ENCODE assay signal across 1 cellular context in the genomic region with DNA sequence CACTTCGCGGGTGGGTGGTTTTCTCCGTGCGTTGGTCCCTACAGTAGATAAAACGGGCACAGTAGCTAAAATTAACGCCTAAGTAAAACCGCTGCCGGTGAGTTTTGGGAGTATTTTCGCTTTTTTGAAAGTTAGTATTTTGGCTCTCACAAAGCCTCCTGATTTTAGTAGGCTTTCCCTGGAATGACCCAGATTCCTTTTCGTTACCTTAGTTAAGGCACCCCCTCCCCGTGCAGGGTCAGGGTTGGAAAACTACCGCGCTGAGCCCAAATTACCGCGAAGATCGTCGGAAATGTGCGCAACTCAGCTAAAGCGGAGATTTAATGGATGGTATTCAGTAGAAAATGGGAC.
TF ChIP-seq lines count a peak whose summit lies in the region.

No MANE protein-coding gene starts in this region.

TF ChIP-seq in HepG2, 621 proteins besides CTCF, POLR2A, EP300 and RAD21 (continues in another document):
- TF ChIP-seq NPAS2 (CRISPR knock-in tag; IDR thresholded peaks at IDR 0.05; ENCODE audit: borderline replicate concordance) (no peak), MEIS1 (CRISPR knock-in tag; IDR thresholded peaks at IDR 0.05; ENCODE audit: borderline replicate concordance) (peak; percentile 94), TOPORS (CRISPR knock-in tag; IDR thresholded peaks at IDR 0.05) (peak; percentile 5; the same call in 1 of the 2 replicates), TOE1 (CRISPR knock-in tag; IDR thresholded peaks at IDR 0.05) (no peak), RBFOX2 (IDR thresholded peaks at IDR 0.05; ENCODE audit: low read depth, low read length) (0 out of 2 replicates have a peak, but pooled peaks have one; percentile 24), LCORL (IDR thresholded peaks at IDR 0.05) (no peak), LCORL (CRISPR knock-in tag; IDR thresholded peaks at IDR 0.05) (peak; percentile 25), SP1 (IDR thresholded peaks at IDR 0.05) (no peak), SP1 (CRISPR knock-in tag; IDR thresholded peaks at IDR 0.05) (no peak), FOXC1 (CRISPR knock-in tag; IDR thresholded peaks at IDR 0.05; ENCODE audit: borderline replicate concordance) (no peak), NFE2L2 (IDR thresholded peaks at IDR 0.05; ENCODE audit: low read length) (no peak), NKX3-1 (CRISPR knock-in tag; IDR thresholded peaks at IDR 0.05) (peak; percentile 72), MXI1 (IDR thresholded peaks at IDR 0.05; ENCODE audit: borderline replicate concordance, low read depth, low read length) (0 out of 3 replicates have a peak, but pooled peaks have one; percentile 12), CCAR2 (optimal IDR thresholded peaks at IDR 0.05; ENCODE audit: low read depth, low read length) (no peak), SCMH1 (CRISPR knock-in tag; IDR thresholded peaks at IDR 0.05; ENCODE audit: borderline replicate concordance) (no peak), JUNB (CRISPR knock-in tag; IDR thresholded peaks at IDR 0.05; ENCODE audit: borderline replicate concordance) (no peak), ZFP36L2 (CRISPR knock-in tag; IDR thresholded peaks at IDR 0.05) (no peak), ZNF382 (CRISPR knock-in tag; IDR thresholded peaks at IDR 0.05; ENCODE audit: borderline replicate concordance) (no peak), ZNF776 (CRISPR knock-in tag; IDR thresholded peaks at IDR 0.05) (no peak), FLYWCH1 (CRISPR knock-in tag; IDR thresholded peaks at IDR 0.05) (no peak), SRF (IDR thresholded peaks at IDR 0.05; ENCODE audit: low read depth, low read length) (no peak), IRX3 (CRISPR knock-in tag; IDR thresholded peaks at IDR 0.05; ENCODE audit: borderline replicate concordance, low read depth) (no peak), MZF1 (CRISPR knock-in tag; IDR thresholded peaks at IDR 0.05; ENCODE audit: borderline replicate concordance) (no peak), YEATS4 (CRISPR knock-in tag; IDR thresholded peaks at IDR 0.05; ENCODE audit: borderline replicate concordance) (peak; percentile 9; the same call in 1 of the 2 replicates), SMC3 (IDR thresholded peaks at IDR 0.05; ENCODE audit: low read length) (0 out of 2 replicates have a peak, but pooled peaks have one; percentile 2), AGO2 (optimal IDR thresholded peaks at IDR 0.05; ENCODE audit: low read depth, low read length) (no peak), CENPX (CRISPR knock-in tag; IDR thresholded peaks at IDR 0.05) (no peak), HOXA9 (CRISPR knock-in tag; IDR thresholded peaks at IDR 0.05; ENCODE audit: borderline replicate concordance) (no peak), MED1 (CRISPR knock-in tag; IDR thresholded peaks at IDR 0.05) (0 out of 2 replicates have a peak, but pooled peaks have one; percentile 12), ZBTB38 (CRISPR knock-in tag; IDR thresholded peaks at IDR 0.05) (no peak), KLF13 (CRISPR knock-in tag; IDR thresholded peaks at IDR 0.05) (no peak), CBX1 (IDR thresholded peaks at IDR 0.05; ENCODE audit: low read depth) (peak; percentile 19), NBN (conservative IDR thresholded peaks at IDR 0.05) (no peak), ZNF230 (CRISPR knock-in tag; IDR thresholded peaks at IDR 0.05) (0 out of 2 replicates have a peak, but pooled peaks have one; percentile 51), SAP130 (CRISPR knock-in tag; IDR thresholded peaks at IDR 0.05; ENCODE audit: low read depth) (no peak), SATB2 (CRISPR knock-in tag; IDR thresholded peaks at IDR 0.05) (no peak), TEAD3 (CRISPR knock-in tag; optimal IDR thresholded peaks at IDR 0.05; ENCODE audit: borderline replicate concordance) (no peak), TMF1 (CRISPR knock-in tag; IDR thresholded peaks at IDR 0.05; ENCODE audit: low read depth) (no peak), ZNF160 (CRISPR knock-in tag; IDR thresholded peaks at IDR 0.05) (no peak), HNRNPLL (IDR thresholded peaks at IDR 0.05; ENCODE audit: low read depth, low read length, poor library complexity, severe bottlenecking) (peak; percentile 79), NFIB (CRISPR knock-in tag; IDR thresholded peaks at IDR 0.05; ENCODE audit: borderline replicate concordance) (no peak), ZNF558 (CRISPR knock-in tag; IDR thresholded peaks at IDR 0.05; ENCODE audit: borderline replicate concordance) (no peak), MTF2 (CRISPR knock-in tag; IDR thresholded peaks at IDR 0.05; ENCODE audit: borderline replicate concordance) (no peak), NFYB (CRISPR knock-in tag; IDR thresholded peaks at IDR 0.05) (no peak), ZNF75D (CRISPR knock-in tag; IDR thresholded peaks at IDR 0.05; ENCODE audit: borderline replicate concordance) (no peak)
- TF ChIP-seq, protein P1, sequence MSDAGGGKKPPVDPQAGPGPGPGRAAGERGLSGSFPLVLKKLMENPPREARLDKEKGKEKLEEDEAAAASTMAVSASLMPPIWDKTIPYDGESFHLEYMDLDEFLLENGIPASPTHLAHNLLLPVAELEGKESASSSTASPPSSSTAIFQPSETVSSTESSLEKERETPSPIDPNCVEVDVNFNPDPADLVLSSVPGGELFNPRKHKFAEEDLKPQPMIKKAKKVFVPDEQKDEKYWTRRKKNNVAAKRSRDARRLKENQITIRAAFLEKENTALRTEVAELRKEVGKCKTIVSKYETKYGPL (CRISPR knock-in tag; IDR thresholded peaks at IDR 0.05), result no peak
- TF ChIP-seq, protein P2, sequence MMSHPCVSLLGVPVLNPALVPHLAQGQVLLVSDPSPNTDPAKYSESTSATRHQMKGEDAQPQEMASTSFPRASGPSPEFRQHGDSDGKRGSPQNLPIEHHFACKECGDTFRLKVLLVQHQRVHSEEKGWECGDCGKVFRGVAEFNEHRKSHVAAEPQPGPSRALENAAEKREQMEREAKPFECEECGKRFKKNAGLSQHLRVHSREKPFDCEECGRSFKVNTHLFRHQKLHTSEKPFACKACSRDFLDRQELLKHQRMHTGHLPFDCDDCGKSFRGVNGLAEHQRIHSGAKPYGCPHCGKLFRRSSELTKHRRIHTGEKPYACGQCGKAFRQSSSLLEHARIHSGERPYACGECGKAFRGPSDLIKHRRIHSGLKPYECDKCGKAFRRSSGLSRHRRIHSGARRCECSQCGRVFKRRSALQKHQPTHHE (CRISPR knock-in tag; IDR thresholded peaks at IDR 0.05; ENCODE audit: borderline replicate concordance), result no peak
- TF ChIP-seq, protein P3, sequence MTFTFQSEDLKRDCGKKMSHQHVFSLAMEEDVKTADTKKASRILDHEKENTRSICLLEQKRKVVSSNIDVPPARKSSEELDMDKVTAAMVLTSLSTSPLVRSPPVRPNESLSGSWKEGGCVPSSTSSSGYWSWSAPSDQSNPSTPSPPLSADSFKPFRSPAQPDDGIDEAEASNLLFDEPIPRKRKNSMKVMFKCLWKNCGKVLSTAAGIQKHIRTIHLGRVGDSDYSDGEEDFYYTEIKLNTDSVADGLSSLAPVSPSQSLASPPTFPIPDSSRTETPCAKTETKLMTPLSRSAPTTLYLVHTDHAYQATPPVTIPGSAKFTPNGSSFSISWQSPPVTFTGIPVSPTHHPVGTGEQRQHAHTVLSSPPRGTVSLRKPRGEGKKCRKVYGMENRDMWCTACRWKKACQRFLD (CRISPR knock-in tag; IDR thresholded peaks at IDR 0.05; ENCODE audit: borderline replicate concordance), result no peak
- TF ChIP-seq, protein P4, sequence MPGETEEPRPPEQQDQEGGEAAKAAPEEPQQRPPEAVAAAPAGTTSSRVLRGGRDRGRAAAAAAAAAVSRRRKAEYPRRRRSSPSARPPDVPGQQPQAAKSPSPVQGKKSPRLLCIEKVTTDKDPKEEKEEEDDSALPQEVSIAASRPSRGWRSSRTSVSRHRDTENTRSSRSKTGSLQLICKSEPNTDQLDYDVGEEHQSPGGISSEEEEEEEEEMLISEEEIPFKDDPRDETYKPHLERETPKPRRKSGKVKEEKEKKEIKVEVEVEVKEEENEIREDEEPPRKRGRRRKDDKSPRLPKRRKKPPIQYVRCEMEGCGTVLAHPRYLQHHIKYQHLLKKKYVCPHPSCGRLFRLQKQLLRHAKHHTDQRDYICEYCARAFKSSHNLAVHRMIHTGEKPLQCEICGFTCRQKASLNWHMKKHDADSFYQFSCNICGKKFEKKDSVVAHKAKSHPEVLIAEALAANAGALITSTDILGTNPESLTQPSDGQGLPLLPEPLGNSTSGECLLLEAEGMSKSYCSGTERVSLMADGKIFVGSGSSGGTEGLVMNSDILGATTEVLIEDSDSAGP (CRISPR knock-in tag; IDR thresholded peaks at IDR 0.05; ENCODE audit: borderline replicate concordance), result no peak
- TF ChIP-seq, protein P5, sequence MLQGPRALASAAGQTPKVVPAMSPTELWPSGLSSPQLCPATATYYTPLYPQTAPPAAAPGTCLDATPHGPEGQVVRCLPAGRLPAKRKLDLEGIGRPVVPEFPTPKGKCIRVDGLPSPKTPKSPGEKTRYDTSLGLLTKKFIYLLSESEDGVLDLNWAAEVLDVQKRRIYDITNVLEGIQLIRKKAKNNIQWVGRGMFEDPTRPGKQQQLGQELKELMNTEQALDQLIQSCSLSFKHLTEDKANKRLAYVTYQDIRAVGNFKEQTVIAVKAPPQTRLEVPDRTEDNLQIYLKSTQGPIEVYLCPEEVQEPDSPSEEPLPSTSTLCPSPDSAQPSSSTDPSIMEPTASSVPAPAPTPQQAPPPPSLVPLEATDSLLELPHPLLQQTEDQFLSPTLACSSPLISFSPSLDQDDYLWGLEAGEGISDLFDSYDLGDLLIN (CRISPR knock-in tag; IDR thresholded peaks at IDR 0.05; ENCODE audit: borderline replicate concordance), result no peak
- TF ChIP-seq, protein P6, sequence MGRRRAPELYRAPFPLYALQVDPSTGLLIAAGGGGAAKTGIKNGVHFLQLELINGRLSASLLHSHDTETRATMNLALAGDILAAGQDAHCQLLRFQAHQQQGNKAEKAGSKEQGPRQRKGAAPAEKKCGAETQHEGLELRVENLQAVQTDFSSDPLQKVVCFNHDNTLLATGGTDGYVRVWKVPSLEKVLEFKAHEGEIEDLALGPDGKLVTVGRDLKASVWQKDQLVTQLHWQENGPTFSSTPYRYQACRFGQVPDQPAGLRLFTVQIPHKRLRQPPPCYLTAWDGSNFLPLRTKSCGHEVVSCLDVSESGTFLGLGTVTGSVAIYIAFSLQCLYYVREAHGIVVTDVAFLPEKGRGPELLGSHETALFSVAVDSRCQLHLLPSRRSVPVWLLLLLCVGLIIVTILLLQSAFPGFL (CRISPR knock-in tag; IDR thresholded peaks at IDR 0.05), result no peak
- TF ChIP-seq, protein P7, sequence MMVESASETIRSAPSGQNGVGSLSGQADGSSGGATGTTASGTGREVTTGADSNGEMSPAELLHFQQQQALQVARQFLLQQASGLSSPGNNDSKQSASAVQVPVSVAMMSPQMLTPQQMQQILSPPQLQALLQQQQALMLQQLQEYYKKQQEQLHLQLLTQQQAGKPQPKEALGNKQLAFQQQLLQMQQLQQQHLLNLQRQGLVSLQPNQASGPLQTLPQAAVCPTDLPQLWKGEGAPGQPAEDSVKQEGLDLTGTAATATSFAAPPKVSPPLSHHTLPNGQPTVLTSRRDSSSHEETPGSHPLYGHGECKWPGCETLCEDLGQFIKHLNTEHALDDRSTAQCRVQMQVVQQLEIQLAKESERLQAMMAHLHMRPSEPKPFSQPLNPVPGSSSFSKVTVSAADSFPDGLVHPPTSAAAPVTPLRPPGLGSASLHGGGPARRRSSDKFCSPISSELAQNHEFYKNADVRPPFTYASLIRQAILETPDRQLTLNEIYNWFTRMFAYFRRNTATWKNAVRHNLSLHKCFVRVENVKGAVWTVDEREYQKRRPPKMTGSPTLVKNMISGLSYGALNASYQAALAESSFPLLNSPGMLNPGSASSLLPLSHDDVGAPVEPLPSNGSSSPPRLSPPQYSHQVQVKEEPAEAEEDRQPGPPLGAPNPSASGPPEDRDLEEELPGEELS (CRISPR knock-in tag; IDR thresholded peaks at IDR 0.05), result no peak
- TF ChIP-seq, protein P8, sequence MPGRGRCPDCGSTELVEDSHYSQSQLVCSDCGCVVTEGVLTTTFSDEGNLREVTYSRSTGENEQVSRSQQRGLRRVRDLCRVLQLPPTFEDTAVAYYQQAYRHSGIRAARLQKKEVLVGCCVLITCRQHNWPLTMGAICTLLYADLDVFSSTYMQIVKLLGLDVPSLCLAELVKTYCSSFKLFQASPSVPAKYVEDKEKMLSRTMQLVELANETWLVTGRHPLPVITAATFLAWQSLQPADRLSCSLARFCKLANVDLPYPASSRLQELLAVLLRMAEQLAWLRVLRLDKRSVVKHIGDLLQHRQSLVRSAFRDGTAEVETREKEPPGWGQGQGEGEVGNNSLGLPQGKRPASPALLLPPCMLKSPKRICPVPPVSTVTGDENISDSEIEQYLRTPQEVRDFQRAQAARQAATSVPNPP (CRISPR knock-in tag; IDR thresholded peaks at IDR 0.05), result no peak
- TF ChIP-seq, protein P9, sequence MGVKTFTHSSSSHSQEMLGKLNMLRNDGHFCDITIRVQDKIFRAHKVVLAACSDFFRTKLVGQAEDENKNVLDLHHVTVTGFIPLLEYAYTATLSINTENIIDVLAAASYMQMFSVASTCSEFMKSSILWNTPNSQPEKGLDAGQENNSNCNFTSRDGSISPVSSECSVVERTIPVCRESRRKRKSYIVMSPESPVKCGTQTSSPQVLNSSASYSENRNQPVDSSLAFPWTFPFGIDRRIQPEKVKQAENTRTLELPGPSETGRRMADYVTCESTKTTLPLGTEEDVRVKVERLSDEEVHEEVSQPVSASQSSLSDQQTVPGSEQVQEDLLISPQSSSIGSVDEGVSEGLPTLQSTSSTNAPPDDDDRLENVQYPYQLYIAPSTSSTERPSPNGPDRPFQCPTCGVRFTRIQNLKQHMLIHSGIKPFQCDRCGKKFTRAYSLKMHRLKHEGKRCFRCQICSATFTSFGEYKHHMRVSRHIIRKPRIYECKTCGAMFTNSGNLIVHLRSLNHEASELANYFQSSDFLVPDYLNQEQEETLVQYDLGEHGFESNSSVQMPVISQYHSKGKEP (CRISPR knock-in tag; IDR thresholded peaks at IDR 0.05), result no peak
- TF ChIP-seq, protein P10, sequence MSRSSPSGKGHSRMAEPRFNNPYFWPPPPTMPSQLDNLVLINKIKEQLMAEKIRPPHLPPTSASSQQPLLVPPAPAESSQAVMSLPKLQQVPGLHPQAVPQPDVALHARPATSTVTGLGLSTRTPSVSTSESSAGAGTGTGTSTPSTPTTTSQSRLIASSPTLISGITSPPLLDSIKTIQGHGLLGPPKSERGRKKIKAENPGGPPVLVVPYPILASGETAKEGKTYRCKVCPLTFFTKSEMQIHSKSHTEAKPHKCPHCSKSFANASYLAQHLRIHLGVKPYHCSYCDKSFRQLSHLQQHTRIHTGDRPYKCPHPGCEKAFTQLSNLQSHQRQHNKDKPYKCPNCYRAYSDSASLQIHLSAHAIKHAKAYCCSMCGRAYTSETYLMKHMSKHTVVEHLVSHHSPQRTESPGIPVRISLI (CRISPR knock-in tag; IDR thresholded peaks at IDR 0.05; ENCODE audit: borderline replicate concordance), result no peak
- TF ChIP-seq, protein P11, sequence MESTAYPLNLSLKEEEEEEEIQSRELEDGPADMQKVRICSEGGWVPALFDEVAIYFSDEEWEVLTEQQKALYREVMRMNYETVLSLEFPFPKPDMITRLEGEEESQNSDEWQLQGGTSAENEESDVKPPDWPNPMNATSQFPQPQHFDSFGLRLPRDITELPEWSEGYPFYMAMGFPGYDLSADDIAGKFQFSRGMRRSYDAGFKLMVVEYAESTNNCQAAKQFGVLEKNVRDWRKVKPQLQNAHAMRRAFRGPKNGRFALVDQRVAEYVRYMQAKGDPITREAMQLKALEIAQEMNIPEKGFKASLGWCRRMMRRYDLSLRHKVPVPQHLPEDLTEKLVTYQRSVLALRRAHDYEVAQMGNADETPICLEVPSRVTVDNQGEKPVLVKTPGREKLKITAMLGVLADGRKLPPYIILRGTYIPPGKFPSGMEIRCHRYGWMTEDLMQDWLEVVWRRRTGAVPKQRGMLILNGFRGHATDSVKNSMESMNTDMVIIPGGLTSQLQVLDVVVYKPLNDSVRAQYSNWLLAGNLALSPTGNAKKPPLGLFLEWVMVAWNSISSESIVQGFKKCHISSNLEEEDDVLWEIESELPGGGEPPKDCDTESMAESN (CRISPR knock-in tag; conservative IDR thresholded peaks at IDR 0.05), result no peak
